ENCODE assay signal across 22 cellular contexts in the genomic region with DNA sequence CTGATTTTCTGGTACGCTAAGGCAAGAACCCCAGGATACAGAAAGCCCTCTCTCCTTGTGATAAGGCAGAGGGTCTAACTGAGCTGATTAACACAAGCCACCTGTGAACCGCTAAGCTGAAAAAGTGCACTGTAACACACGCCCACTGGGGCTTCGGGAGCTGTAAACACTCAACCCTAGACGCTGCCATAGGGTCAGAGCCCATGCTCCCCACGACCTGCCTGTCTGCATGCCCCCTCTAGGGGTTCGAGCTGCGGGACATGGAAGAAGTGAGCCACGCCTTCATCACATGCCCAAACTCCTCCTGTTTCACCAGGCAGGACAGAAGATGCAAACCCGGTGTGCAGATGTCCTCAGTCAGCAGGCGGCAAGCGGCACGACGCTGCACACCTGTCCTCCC.
"Had no signal": no experiment of that assay in that cellular context is flagged by ENCODE, and none has a peak within 500 bp of the region (broad histone marks: within the 10 kb centered on the region; RNA-seq: fewer than 3 reads in every experiment).

No MANE protein-coding gene starts in this region.

- H3K36me3 Mint-ChIP-seq: naive B cell; stimulated activated naive B cell treated with anti-CD40 and anti-IgM and Interleukin-4, amounts not matched to agents 10 μg/mL and 1 μg/mL and 100 μg/mL, for 72 hours had no signal

- H3K4me1 Mint-ChIP-seq: naive B cell; nephron progenitor cell; stimulated activated naive B cell treated with anti-CD40 and anti-IgM and Interleukin-4, amounts not matched to agents 10 μg/mL and 1 μg/mL and 100 μg/mL, for 72 hours; stimulated activated naive CD8-positive, alpha-beta T cell treated with anti-CD3 and anti-CD28 coated beads, Interleukin-15, amount 100 ng/mL, for 72 hours had no signal

- H3K27me3 ChIP-seq: hepatocyte, neutrophil, right atrium auricular region, sigmoid colon, testis, tibial nerve, upper lobe of right lung, vagina had no signal

- H3K4me3 ChIP-seq: hepatocyte, right atrium auricular region, sigmoid colon, skin epidermis, testis, tibial nerve, upper lobe of right lung, vagina had no signal

- H3K9me3 Mint-ChIP-seq: stimulated activated naive CD8-positive, alpha-beta T cell treated with anti-CD3 and anti-CD28 coated beads, Interleukin-15, amount 100 ng/mL, for 72 hours had no signal

- H3K36me3 ChIP-seq: neutrophil, right atrium auricular region, sigmoid colon, tibial nerve, upper lobe of right lung, vagina had no signal

- H3K27me3 Mint-ChIP-seq: stimulated activated naive CD8-positive, alpha-beta T cell treated with anti-CD3 and anti-CD28 coated beads, Interleukin-15, amount 100 ng/mL, for 72 hours had no signal

- H3K4me3 Mint-ChIP-seq: naive B cell; nephron progenitor cell; stimulated activated naive B cell treated with anti-CD40 and anti-IgM and Interleukin-4, amounts not matched to agents 10 μg/mL and 1 μg/mL and 100 μg/mL, for 72 hours; stimulated activated naive CD8-positive, alpha-beta T cell treated with anti-CD3 and anti-CD28 coated beads, Interleukin-15, amount 100 ng/mL, for 72 hours had no signal

- H3K27ac Mint-ChIP-seq: naive B cell; nephron progenitor cell; stimulated activated naive B cell treated with anti-CD40 and anti-IgM and Interleukin-4, amounts not matched to agents 10 μg/mL and 1 μg/mL and 100 μg/mL, for 72 hours; stimulated activated naive CD8-positive, alpha-beta T cell treated with anti-CD3 and anti-CD28 coated beads, Interleukin-15, amount 100 ng/mL, for 72 hours had no signal

- DNase-seq: dermis blood vessel endothelial cell; effector CD4-positive, alpha-beta T cell; foreskin melanocyte; head of caudate nucleus; kidney; left cardiac atrium; mesendoderm; naive B cell; nephron progenitor cell; sigmoid colon; stimulated activated CD4-positive, alpha-beta T cell treated with anti-CD3 and anti-CD28 coated beads, Interleukin-2, amount 100 ng/mL, for 24 hours; stimulated activated CD4-positive, alpha-beta T cell treated with anti-CD3 and anti-CD28 coated beads, Interleukin-4, amount 100 ng/mL, for 4 hours; stimulated activated naive B cell treated with anti-CD40 and anti-IgM and Interleukin-4, amounts not matched to agents 10 μg/mL and 1 μg/mL and 100 μg/mL, for 72 hours; stimulated activated naive CD8-positive, alpha-beta T cell treated with anti-CD3 and anti-CD28 coated beads, Interleukin-15, amount 100 ng/mL, for 72 hours; testis; upper lobe of right lung had no signal

- FAIRE-seq: kidney had no signal
